ENCODE assay signal across 11 cellular contexts in genomic region chr1:67572594-67573221, GRCh38.
A peak's percentile ranks its signal among the peaks of the same experiment; 100 is the strongest.
DNase-seq lines count a peak whose midpoint lies in the region; ATAC-seq and TF ChIP-seq lines count a peak whose summit lies in the region.
"Had no signal": no experiment of that assay in that cellular context is flagged by ENCODE, and none has a peak within 500 bp of the region (broad histone marks: within the 10 kb centered on the region; RNA-seq: fewer than 3 reads in every experiment).

No MANE protein-coding gene starts in this region.

- H3K36me3 ChIP-seq in RWPE2 (ENCODE audit: low read depth) (no peaks in the 10 kb centered on the region), upper lobe of right lung (no peaks in the 10 kb centered on the region), spleen (no peaks in the 10 kb centered on the region)

- H3K27me3 ChIP-seq in RWPE2 (ENCODE audit: insufficient read depth, poor library complexity, severe bottlenecking) (no peaks in the 10 kb centered on the region), upper lobe of right lung (no peaks in the 10 kb centered on the region), spleen (replicated peaks in 1 of 7) (no peaks in the 10 kb centered on the region)

- intact Hi-C loops in upper lobe of right lung (cut with DNase I) (no loop called here), spleen (cut with DNase I; ENCODE audit: low total_unique reads) (no loop called here)

- no peaks in the 10 kb centered on the region for H3K9me3 Mint-ChIP-seq in progenitor cell of endocrine pancreas (ENCODE audit: low read depth)
- H3K9me3 Mint-ChIP-seq: activated CD4-positive, alpha-beta T cell treated with anti-CD3 and anti-CD28 coated beads, Interleukin-2, amount 10 ng/mL, durations not matched to agents 7 days and 5 days had no signal

- peaks cover 56% of the 10 kb centered on the region for H3K4me1 ChIP-seq in RWPE2 (ENCODE audit: insufficient read depth, poor library complexity, severe bottlenecking)
- peaks cover 21% of the 10 kb centered on the region for H3K4me1 ChIP-seq in upper lobe of right lung
- no peaks in the 10 kb centered on the region for H3K4me1 ChIP-seq in spleen

- no peak overlapping the region for H3K27ac Mint-ChIP-seq in progenitor cell of endocrine pancreas
- H3K27ac Mint-ChIP-seq: activated CD4-positive, alpha-beta T cell treated with anti-CD3 and anti-CD28 coated beads, Interleukin-2, amount 10 ng/mL, durations not matched to agents 7 days and 5 days; activated naive CD8-positive, alpha-beta T cell had no signal

- no peaks in the 10 kb centered on the region for H3K27me3 Mint-ChIP-seq in progenitor cell of endocrine pancreas
- H3K27me3 Mint-ChIP-seq: activated CD4-positive, alpha-beta T cell treated with anti-CD3 and anti-CD28 coated beads, Interleukin-2, amount 10 ng/mL, durations not matched to agents 7 days and 5 days; activated naive CD8-positive, alpha-beta T cell had no signal

- H3K27ac ChIP-seq in RWPE2 (ENCODE audit: poor library complexity, severe bottlenecking): peak overlapping the region; percentile 99
- H3K27ac ChIP-seq in upper lobe of right lung: no peak overlapping the region
- no peak overlapping the region for H3K27ac ChIP-seq in spleen

- TF ChIP-seq CTCF in RWPE2 (IDR thresholded peaks at IDR 0.05; ENCODE audit: poor library complexity, severe bottlenecking) (no peak), upper lobe of right lung (IDR thresholded peaks at IDR 0.05) (no peak), spleen (IDR thresholded peaks at IDR 0.05 in 8 of 11, conservative IDR thresholded peaks at IDR 0.05 in 3 of 11) (no peak), progenitor cell of endocrine pancreas (IDR thresholded peaks at IDR 0.05; ENCODE audit: unreplicated experiment) (no peak)

- H3K9me3 ChIP-seq in RWPE2 (ENCODE audit: severe bottlenecking) (no peaks in the 10 kb centered on the region), upper lobe of right lung (no peaks in the 10 kb centered on the region), spleen (no peaks in the 10 kb centered on the region)

- TF ChIP-seq POLR2A in spleen (IDR thresholded peaks at IDR 0.05): no peak

- peaks cover 27% of the 10 kb centered on the region for H3K4me1 Mint-ChIP-seq in progenitor cell of endocrine pancreas (ENCODE audit: low read depth)
- H3K4me1 Mint-ChIP-seq: activated CD4-positive, alpha-beta T cell treated with anti-CD3 and anti-CD28 coated beads, Interleukin-2, amount 10 ng/mL, durations not matched to agents 7 days and 5 days had no signal

- H3K4me3 ChIP-seq in RWPE2 (ENCODE audit: severe bottlenecking): no peak overlapping the region
- no peak overlapping the region for H3K4me3 ChIP-seq in upper lobe of right lung
- H3K4me3 ChIP-seq in spleen: no peak overlapping the region

- peak; percentile 40 for ATAC-seq in RWPE2 (ENCODE audit: low read depth)
- ATAC-seq in left lobe of liver: peak; percentile 81
- ATAC-seq in upper lobe of right lung: peak; percentile 88
- ATAC-seq: HCT116 had no signal

- no peaks in the 10 kb centered on the region for H3K36me3 Mint-ChIP-seq in progenitor cell of endocrine pancreas (ENCODE audit: insufficient read depth)
- H3K36me3 Mint-ChIP-seq: activated naive CD8-positive, alpha-beta T cell had no signal

- DNase-seq in NCI-H345 (lab: John Stamatoyannopoulos, UW) (peak; percentile 11), NCI-H345 treated with DMSO at 0.1 percent for 48 hours (lab: John Stamatoyannopoulos, UW; ENCODE audit: unreplicated experiment) (no peak), RWPE2 (ENCODE audit: low spot score) (peak; percentile 77), left lobe of liver (ENCODE audit: low spot score) (peak; percentile 93), upper lobe of right lung (peak; percentile 80), spleen (no peak), progenitor cell of endocrine pancreas (ENCODE audit: low spot score, unreplicated experiment) (no peak)
- no peak for DNase-seq in activated CD4-positive, alpha-beta T cell treated with anti-CD3 and anti-CD28 coated beads for 4 hours
- DNase-seq: activated CD4-positive, alpha-beta T cell treated with anti-CD3 and anti-CD28 coated beads, Interleukin-2, amount 10 ng/mL, durations not matched to agents 7 days and 5 days had no signal

- 74 to 89% (median 83%) methylated on average over 8 of the region's 8 CpGs for WGBS in spleen, 5 donors

- H3K4me3 Mint-ChIP-seq in progenitor cell of endocrine pancreas (ENCODE audit: low read depth): no peak overlapping the region
- H3K4me3 Mint-ChIP-seq: activated CD4-positive, alpha-beta T cell treated with anti-CD3 and anti-CD28 coated beads, Interleukin-2, amount 10 ng/mL, durations not matched to agents 7 days and 5 days; activated naive CD8-positive, alpha-beta T cell had no signal

Comparison
In these comparisons a context has a peak if more than half of its experiments do, and no peak if none do; other contexts are left out.
1. DNase-seq: peak in NCI-H345 (single experiment), RWPE2 (single experiment), left lobe of liver (single experiment) and upper lobe of right lung (single experiment); none in NCI-H345 treated with DMSO at 0.1 percent for 48 hours (single experiment), spleen (single experiment), progenitor cell of endocrine pancreas (single experiment) and activated CD4-positive, alpha-beta T cell treated with anti-CD3 and anti-CD28 coated beads for 4 hours (0 of 2).
2. Peak in every context shown above with its lines, with median percentiles within 50 percentile points of each other: ATAC-seq.